In the genomic region with DNA sequence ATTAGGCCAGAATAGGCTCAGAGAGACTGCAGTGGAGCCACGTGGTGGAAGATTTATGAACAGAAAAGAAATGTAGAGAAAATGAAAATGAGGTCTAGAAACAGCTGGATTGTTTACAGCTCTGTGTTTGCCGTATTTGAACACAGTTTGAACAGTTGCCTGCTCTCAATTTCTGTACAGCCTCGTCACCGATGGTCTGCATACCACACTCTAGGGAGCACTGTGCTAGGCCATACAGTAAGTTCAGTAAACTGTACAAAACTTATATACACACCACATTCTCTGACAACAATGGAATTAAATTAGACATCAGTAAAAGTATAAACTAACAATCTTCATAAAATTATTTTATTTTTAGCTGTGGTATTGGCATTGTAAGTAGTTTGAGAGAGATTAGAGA, we compare ENCODE assay signal across 30 cellular contexts. TPM values are rescaled to one million over a fixed set of nuclear protein-coding genes. Genes with fewer than 3 reads are reported as not detected.
"Had no signal": no experiment of that assay in that cellular context is flagged by ENCODE, and none has a peak within 500 bp of the region (broad histone marks: within the 10 kb centered on the region; RNA-seq: fewer than 3 reads in every experiment).

No MANE protein-coding gene starts in this region.

- DNase-seq: activated B cell treated with CpG ODN at 0.5 μM for 24 hours; activated CD4-positive, alpha-beta T cell treated with anti-CD3 and anti-CD28 coated beads for 48 hours; activated CD4-positive, alpha-beta T cell treated with anti-CD3 and anti-CD28 coated beads, Interleukin-2, amount 50 U/mL, for 1 hour; activated CD4-positive, alpha-beta T cell treated with anti-CD3 and anti-CD28 coated beads, Interleukin-2, amount 50 U/mL, for 48 hours; activated CD8-positive, alpha-beta memory T cell treated with anti-CD3 and anti-CD28 coated beads for 24 hours; activated CD8-positive, alpha-beta T cell treated with anti-CD3 and anti-CD28 coated beads for 36 hours; activated effector memory CD4-positive, alpha-beta T cell treated with Interleukin-2 at 50 U/mL for 16 hours; activated gamma-delta T cell treated with Interleukin-2 at 50 U/mL for 16 hours; activated naive CD4-positive, alpha-beta T cell treated with anti-CD3 and anti-CD28 coated beads, Interleukin-2, amount 50 U/mL, for 16 hours; activated naive CD4-positive, alpha-beta T cell treated with Interleukin-2 at 50 U/mL for 16 hours; activated T-cell treated with anti-CD3 and anti-CD28 coated beads, Interleukin-2, amount 50 U/mL, for 4 hours; amniotic stem cell; anterior cingulate cortex; brain microvascular endothelial cell; effector CD4-positive, alpha-beta T cell; effector memory CD8-positive, alpha-beta T cell; erythroblast; esophagus squamous epithelium; foreskin fibroblast; head of caudate nucleus; T-helper 1 cell; T-helper 17 cell; T1000; WERI-Rb-1 had no signal

- H3K4me3 ChIP-seq: coronary artery, esophagus squamous epithelium had no signal

- H3K27ac ChIP-seq: brain microvascular endothelial cell, coronary artery, esophagus squamous epithelium, WERI-Rb-1 had no signal

- FAIRE-seq: astrocyte, bronchial epithelial cell, frontal cortex had no signal

- H3K9me3 ChIP-seq: esophagus squamous epithelium had no signal

- ATAC-seq: activated CD4-positive, CD25-positive, alpha-beta regulatory T cell treated with anti-CD3 and anti-CD28 coated beads, Interleukin-2, amount 50 U/mL, for 24 hours; activated CD8-positive, alpha-beta T cell treated with anti-CD3 and anti-CD28 coated beads for 36 hours; activated T-cell treated with anti-CD3 and anti-CD28 coated beads, Interleukin-2, amount 50 U/mL, for 4 hours; activated T-helper 17 cell treated with anti-CD3 and anti-CD28 coated beads, Interleukin-2, amount 50 U/mL, for 72 hours; effector memory CD8-positive, alpha-beta T cell; T-helper 17 cell had no signal

- H3K27me3 ChIP-seq: brain microvascular endothelial cell, esophagus squamous epithelium had no signal

- H3K36me3 ChIP-seq: brain microvascular endothelial cell, WERI-Rb-1 had no signal

RNA-seq across cellular contexts. Expression of a gene that starts 49.3 kb away (rescaled TPM):
- total RNA-seq: activated B cell treated with CpG ODN at 0.5 μM for 24 hours; activated CD8-positive, alpha-beta T cell treated with anti-CD3 and anti-CD28 coated beads for 36 hours; bronchial epithelial cell had no signal
